1 cellular context compared by ENCODE assay signal in genomic region chr12:71162832-71163711, GRCh38.
A peak's percentile ranks its signal among the peaks of the same experiment; 100 is the strongest.
TF ChIP-seq lines count a peak whose summit lies in the region.

No MANE protein-coding gene starts in this region.

TF ChIP-seq in HepG2, 621 proteins besides CTCF, POLR2A, EP300 and RAD21 (continued from another document and continues in another):
- peak; percentile 93; the same call in 1 of the 2 replicates for TF ChIP-seq AHDC1 (CRISPR knock-in tag; IDR thresholded peaks at IDR 0.05; ENCODE audit: borderline replicate concordance)
- TF ChIP-seq HNF1B (CRISPR knock-in tag; IDR thresholded peaks at IDR 0.05) = peak; percentile 70; the same call in 1 of the 2 replicates
- peak; percentile 51 for TF ChIP-seq SAP130 (CRISPR knock-in tag; IDR thresholded peaks at IDR 0.05; ENCODE audit: low read depth)
- 0 out of 2 replicates have a peak, but pooled peaks have one; percentile 37 for TF ChIP-seq ZNF761 (CRISPR knock-in tag; conservative IDR thresholded peaks at IDR 0.05)
- TF ChIP-seq ZNF362 (CRISPR knock-in tag; IDR thresholded peaks at IDR 0.05; ENCODE audit: borderline replicate concordance) = peak; percentile 90
- 0 out of 2 replicates have a peak, but pooled peaks have one; percentile 36 for TF ChIP-seq ZSCAN29 (CRISPR knock-in tag; conservative IDR thresholded peaks at IDR 0.05)
- peak; percentile 40; the same call in 1 of the 2 replicates for TF ChIP-seq YEATS4 (CRISPR knock-in tag; IDR thresholded peaks at IDR 0.05; ENCODE audit: borderline replicate concordance)
- peak; percentile 66; the same call in 1 of the 2 replicates for TF ChIP-seq TBX3 (IDR thresholded peaks at IDR 0.05; ENCODE audit: borderline replicate concordance)
- peak; percentile 90 for TF ChIP-seq ARID5B (CRISPR knock-in tag; IDR thresholded peaks at IDR 0.05)
- 0 out of 2 replicates have a peak, but pooled peaks have one; percentile 17 for TF ChIP-seq ZNF800 (CRISPR knock-in tag; IDR thresholded peaks at IDR 0.05)
- no peak for TF ChIP-seq ZNF484 (CRISPR knock-in tag; IDR thresholded peaks at IDR 0.05; ENCODE audit: borderline replicate concordance, low read depth)
- TF ChIP-seq ZNF331 (CRISPR knock-in tag; IDR thresholded peaks at IDR 0.05) = peak; percentile 57
- no peak for TF ChIP-seq ZNF337 (CRISPR knock-in tag; IDR thresholded peaks at IDR 0.05; ENCODE audit: borderline replicate concordance, low read depth)
- TF ChIP-seq ZNF101 (CRISPR knock-in tag; IDR thresholded peaks at IDR 0.05; ENCODE audit: borderline replicate concordance, low read depth) = no peak
- peak; percentile 97 for TF ChIP-seq ARID3A (IDR thresholded peaks at IDR 0.05; ENCODE audit: low read depth, low read length)
- TF ChIP-seq REST (IDR thresholded peaks at IDR 0.05; ENCODE audit: borderline replicate concordance in 1 of 2, low read depth in 1 of 2, low read length in 2 of 2) = peak in 1 of 2 experiments; percentile 37; a peak in 1 of 4 replicates
- TF ChIP-seq ZEB1 (IDR thresholded peaks at IDR 0.05; ENCODE audit: insufficient replicate concordance, low read depth) = peak; percentile 61
- peak; percentile 59; the same call in 1 of the 2 replicates for TF ChIP-seq MIXL1 (CRISPR knock-in tag; IDR thresholded peaks at IDR 0.05)
- TF ChIP-seq ZNF646 (CRISPR knock-in tag; IDR thresholded peaks at IDR 0.05) = 0 out of 2 replicates have a peak, but pooled peaks have one; percentile 21
- TF ChIP-seq ZNF557 (CRISPR knock-in tag; IDR thresholded peaks at IDR 0.05) = peak; percentile 37; the same call in 1 of the 2 replicates
- TF ChIP-seq HHEX (CRISPR knock-in tag; IDR thresholded peaks at IDR 0.05) = peak; percentile 64; the same call in 1 of the 2 replicates
